In genomic region chr5:51986733-51987132, GRCh38 we compare ENCODE assay signal across 28 cellular contexts.
"Had no signal": no experiment of that assay in that cellular context is flagged by ENCODE, and none has a peak within 500 bp of the region (broad histone marks: within the 10 kb centered on the region; RNA-seq: fewer than 3 reads in every experiment).

No MANE protein-coding gene starts in this region.

- H3K27ac ChIP-seq: left lung, pancreas, prostate gland, skin epidermis, stomach, testis, thyroid gland, transverse colon, upper lobe of left lung, vagina had no signal

- DNase-seq: hippocampal formation; kidney glomerular epithelial cell; left colon; left lung; midbrain; mucosa of descending colon; naive thymus-derived CD4-positive, alpha-beta T cell; pancreas; posterior cingulate gyrus; retina; right cardiac atrium; stimulated activated CD4-positive, alpha-beta T cell treated with anti-CD3 and anti-CD28 coated beads, Interleukin-12 subunit alpha, Interleukin-12 subunit beta, amount 100 ng/mL, for 4 hours; stimulated activated CD4-positive, alpha-beta T cell treated with anti-CD3 and anti-CD28 coated beads, Interleukin-15, amount 100 ng/mL, for 24 hours; stimulated activated CD4-positive, alpha-beta T cell treated with anti-CD3 and anti-CD28 coated beads, Interleukin-2, amount 100 ng/mL, for 24 hours; stimulated activated CD4-positive, alpha-beta T cell treated with anti-CD3 and anti-CD28 coated beads, Interleukin-4, amount 100 ng/mL, for 1 hour; stimulated activated naive B cell treated with anti-CD40 and anti-IgM and Interleukin-4, amounts not matched to agents 10 μg/mL and 1 μg/mL and 100 μg/mL, for 72 hours; stimulated activated naive CD8-positive, alpha-beta T cell treated with anti-CD3 and anti-CD28 coated beads, Interleukin-15, Interleukin-2, amounts not matched to agents 100 U/mL and 50 U/mL, for 24 hours; stomach; testis; thyroid gland; transverse colon; upper lobe of left lung had no signal

- H3K36me3 ChIP-seq: left lung, pancreas, prostate gland, stomach, thyroid gland, transverse colon, upper lobe of left lung, vagina had no signal

- ATAC-seq: left colon; left lung; mucosa of descending colon; naive thymus-derived CD4-positive, alpha-beta T cell; natural killer cell treated with Interleukin-12 subunit alpha and Interleukin-12 subunit beta and Interleukin-15 and Interleukin-18, amount 100 ng/mL, for 72 hours; pancreas; right cardiac atrium; sciatic nerve; stimulated activated naive B cell treated with anti-CD40 and anti-IgM and Interleukin-4, amounts not matched to agents 10 μg/mL and 1 μg/mL and 100 μg/mL, for 72 hours; stimulated activated naive CD8-positive, alpha-beta T cell treated with anti-CD3 and anti-CD28 coated beads, Interleukin-15, Interleukin-2, amounts not matched to agents 100 U/mL and 50 U/mL, for 24 hours had no signal

- H3K9me3 ChIP-seq: left lung, mucosa of descending colon, pancreas, prostate gland, stomach, testis, thyroid gland, transverse colon, upper lobe of left lung, vagina had no signal

- H3K4me3 ChIP-seq: left lung, lung, mucosa of descending colon, pancreas, prostate gland, skin epidermis, stomach, testis, thyroid gland, transverse colon, upper lobe of left lung, vagina had no signal

- H3K27me3 ChIP-seq: left lung, pancreas, stomach, testis, thyroid gland, transverse colon, upper lobe of left lung, vagina had no signal

- H3K4me1 ChIP-seq: left lung, pancreas, prostate gland, stomach, testis, thyroid gland, transverse colon, upper lobe of left lung, vagina had no signal
